ENCODE assay signal across 8 cellular contexts in genomic region chr9:83817356-83818278, GRCh38. TPM values are rescaled to one million over a fixed set of nuclear protein-coding genes. Genes with fewer than 3 reads are reported as not detected.
DNase-seq lines count a peak whose midpoint lies in the region; ATAC-seq and TF ChIP-seq lines count a peak whose summit lies in the region.
"Not testable (repeated sequence)": the region's sequence is repeated elsewhere in the genome, so short reads cannot be mapped to it uniquely, and the experiment has no call there.

GKAP1 (minus strand) TSS chr9:83817769; CDS start chr9:83806517, 11,252 bp downstream.

- H3K4me3 ChIP-seq in AG04449 (ENCODE audit: low read depth, low read length): peak within 1 kb of the TSS; percentile 55
- peak within 1 kb of the TSS; percentile 47 to 51 for H3K4me3 ChIP-seq in cardiac fibroblast (replicated peaks in 1 of 2; ENCODE audit: low read depth in 2 of 2, low read length in 2 of 2)
- peak within 1 kb of the TSS; percentile 80 for H3K4me3 ChIP-seq in smooth muscle cell

- not testable (repeated sequence) for H3K27ac ChIP-seq in smooth muscle cell (ENCODE audit: low read depth)

- H2AFZ ChIP-seq in smooth muscle cell (ENCODE audit: low read depth): peak within 1 kb of the TSS; percentile 66

- POLR2A ChIA-PET in AG04449 (lab: Yijun Ruan, JAX): not testable (repeated sequence)

- H3K9me3 ChIP-seq in smooth muscle cell (replicated peaks; ENCODE audit: low read depth): not testable (repeated sequence)

- not testable (repeated sequence) for H3K4me1 ChIP-seq in smooth muscle cell (ENCODE audit: low read depth)

- 1% methylated on average over 15 of the region's 103 CpGs for WGBS in smooth muscle cell (ENCODE audit: low lambda C conversion rate)

- H4K20me1 ChIP-seq in smooth muscle cell (ENCODE audit: low read depth): not testable (repeated sequence)

- ATAC-seq in GM18858 (IDR thresholded peaks at IDR 0.05; ENCODE audit: unreplicated experiment) (peak; percentile 64), HG03064 (IDR thresholded peaks at IDR 0.05; ENCODE audit: low read depth, unreplicated experiment) (peak; percentile 74)

- CTCF ChIA-PET in AG04449 (lab: Yijun Ruan, JAX): not testable (repeated sequence)

- not testable (repeated sequence) for H3K79me2 ChIP-seq in smooth muscle cell (ENCODE audit: low read depth)

- not testable (repeated sequence) for H3K36me3 ChIP-seq in smooth muscle cell (ENCODE audit: low read depth)

- not testable (repeated sequence) for DNase-seq in AG04449 (ENCODE audit: low read depth, low spot score)
- DNase-seq in NCI-H2171 (lab: John Stamatoyannopoulos, UW): peak; percentile 80
- DNase-seq in activated CD4-positive, CD25-positive, alpha-beta regulatory T cell (lab: John Stamatoyannopoulos, UW): peak; percentile 48 to 74 (median 58)
- DNase-seq in cardiac fibroblast (ENCODE audit: low read depth in 2 of 2): peak; percentile 39 to 59
- peak; percentile 53 for DNase-seq in iris pigment epithelial cell (ENCODE audit: low read depth)
- peak; percentile 33 for DNase-seq in smooth muscle cell (lab: John Stamatoyannopoulos, UW; ENCODE audit: unreplicated experiment)

- peak; percentile 23 for TF ChIP-seq CTCF in AG04449 (IDR thresholded peaks at IDR 0.05; ENCODE audit: insufficient read depth, low read length, missing control alignments)
- not testable (repeated sequence) for TF ChIP-seq CTCF in cardiac fibroblast (IDR thresholded peaks at IDR 0.05; ENCODE audit: low read depth, low read length); smooth muscle cell (IDR thresholded peaks at IDR 0.05; ENCODE audit: borderline replicate concordance, insufficient read depth, poor library complexity, severe bottlenecking)

- peak within 1 kb of the TSS; percentile 88 for H3K4me2 ChIP-seq in smooth muscle cell

- not testable (repeated sequence) for H3F3A ChIP-seq in smooth muscle cell (ENCODE audit: low read depth)

- peaks cover 47% of the 10 kb centered on the region for H3K27me3 ChIP-seq in smooth muscle cell (ENCODE audit: low read depth)

- H3K9ac ChIP-seq in smooth muscle cell (ENCODE audit: low read depth): not testable (repeated sequence)

RNA-seq across cellular contexts. Expression of gene GKAP1, which starts in this region (rescaled TPM):
- total RNA-seq in smooth muscle cell: not detected in 2 replicates
- polyA plus RNA-seq in smooth muscle cell: 0.30 TPM in 1 of 2 replicates, not detected in the other

Comparison
In these comparisons a context has a peak if more than half of its experiments do, and no peak if none do; other contexts are left out.
1. Peak in DNase-seq, H3K4me3 ChIP-seq and H3K4me2 ChIP-seq in smooth muscle cell; RNA of the gene not detected or under 1 TPM.